ENCODE assay signal across 1 cellular context in the genomic region with DNA sequence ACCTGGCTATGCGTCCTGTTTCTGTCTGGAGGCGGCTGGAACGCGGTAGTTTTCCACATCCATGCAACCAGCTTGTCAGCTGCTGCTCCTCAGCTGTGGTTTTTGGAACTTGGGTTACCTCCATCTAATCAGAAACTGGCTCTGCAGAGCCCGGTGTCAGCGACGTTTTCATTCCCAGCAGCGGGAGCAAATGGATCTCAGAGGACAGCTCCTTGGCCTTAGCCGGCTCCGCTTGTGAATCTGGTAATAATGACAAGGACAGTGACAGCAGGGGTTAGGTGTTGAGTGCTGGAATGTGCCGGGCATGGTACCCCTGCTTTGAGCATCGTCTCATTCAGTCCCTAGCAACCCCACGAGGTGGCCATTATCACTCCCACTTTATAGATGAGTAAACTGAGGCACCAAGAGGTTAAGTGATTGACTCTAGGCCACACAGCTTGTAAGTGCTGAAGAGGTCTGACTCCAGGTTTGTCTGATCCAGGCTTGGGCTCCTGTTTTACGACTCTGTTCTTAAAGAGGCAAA.
TF ChIP-seq lines count a peak whose summit lies in the region.

No MANE protein-coding gene starts in this region.

TF ChIP-seq in GM23338, 12 proteins besides CTCF, POLR2A, EP300 and RAD21 (continued from another document):
- TF ChIP-seq REST (IDR thresholded peaks at IDR 0.05; ENCODE audit: unreplicated experiment): no peak
- TF ChIP-seq ZNF114 (CRISPR knock-in tag; IDR thresholded peaks at IDR 0.05): no peak
- TF ChIP-seq JUNB (IDR thresholded peaks at IDR 0.05; ENCODE audit: unreplicated experiment): no peak
- TF ChIP-seq NANOG (IDR thresholded peaks at IDR 0.05; ENCODE audit: borderline replicate concordance): no peak
- TF ChIP-seq, protein P1, sequence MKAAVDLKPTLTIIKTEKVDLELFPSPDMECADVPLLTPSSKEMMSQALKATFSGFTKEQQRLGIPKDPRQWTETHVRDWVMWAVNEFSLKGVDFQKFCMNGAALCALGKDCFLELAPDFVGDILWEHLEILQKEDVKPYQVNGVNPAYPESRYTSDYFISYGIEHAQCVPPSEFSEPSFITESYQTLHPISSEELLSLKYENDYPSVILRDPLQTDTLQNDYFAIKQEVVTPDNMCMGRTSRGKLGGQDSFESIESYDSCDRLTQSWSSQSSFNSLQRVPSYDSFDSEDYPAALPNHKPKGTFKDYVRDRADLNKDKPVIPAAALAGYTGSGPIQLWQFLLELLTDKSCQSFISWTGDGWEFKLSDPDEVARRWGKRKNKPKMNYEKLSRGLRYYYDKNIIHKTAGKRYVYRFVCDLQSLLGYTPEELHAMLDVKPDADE (IDR thresholded peaks at IDR 0.05): no peak
